In genomic region chr6:107928984-107929383, GRCh38 we compare ENCODE assay signal across 38 cellular contexts.
"Had no signal": no experiment of that assay in that cellular context is flagged by ENCODE, and none has a peak within 500 bp of the region (broad histone marks: within the 10 kb centered on the region; RNA-seq: fewer than 3 reads in every experiment).

No MANE protein-coding gene starts in this region.

- H3K4me1 Mint-ChIP-seq: activated CD4-positive, alpha-beta memory T cell treated with anti-CD3 and anti-CD28 coated beads, Interleukin-2, amount 10 ng/mL, durations not matched to agents 7 days and 5 days; brain had no signal

- H3K27ac Mint-ChIP-seq: activated B cell treated with CpG ODN at 0.5 μM for 24 hours; activated CD4-positive, alpha-beta memory T cell treated with anti-CD3 and anti-CD28 coated beads, Interleukin-2, amount 10 ng/mL, durations not matched to agents 7 days and 5 days; activated naive CD4-positive, alpha-beta T cell treated with anti-CD3 and anti-CD28 coated beads for 36 hours; activated T-cell treated with anti-CD3 and anti-CD28 coated beads, Interleukin-2, amount 50 U/mL, for 24 hours; activated T-helper 1 cell treated with anti-CD3 and anti-CD28 coated beads, Interleukin-12 subunit alpha, Interleukin-12 subunit beta, Interleukin-2, Interleukin-4 antibody, amounts not matched to agents 30 ng/mL and 10 ng/mL and 1 ng/mL, durations not matched to agents 14 hours and 24 hours and 36 hours; brain; T-cell had no signal

- H3K9me3 Mint-ChIP-seq: activated T-cell treated with anti-CD3 and anti-CD28 coated beads, Interleukin-2, amount 50 U/mL, for 24 hours had no signal

- H3K27me3 ChIP-seq: adrenal gland, MG63 had no signal

- H3K4me3 Mint-ChIP-seq: activated B cell treated with CpG ODN at 0.5 μM for 24 hours; activated CD4-positive, alpha-beta memory T cell treated with anti-CD3 and anti-CD28 coated beads, Interleukin-2, amount 10 ng/mL, durations not matched to agents 7 days and 5 days; activated naive CD4-positive, alpha-beta T cell treated with anti-CD3 and anti-CD28 coated beads for 36 hours; activated T-cell treated with anti-CD3 and anti-CD28 coated beads, Interleukin-2, amount 50 U/mL, for 24 hours; activated T-helper 1 cell treated with anti-CD3 and anti-CD28 coated beads, Interleukin-12 subunit alpha, Interleukin-12 subunit beta, Interleukin-2, Interleukin-4 antibody, amounts not matched to agents 30 ng/mL and 10 ng/mL and 1 ng/mL, durations not matched to agents 14 hours and 24 hours and 36 hours; brain; T-cell had no signal

- H3K4me3 ChIP-seq: adrenal gland, MG63, PC-9 had no signal

- H3K4me2 ChIP-seq: PC-9 had no signal

- H2AFZ ChIP-seq: PC-9 had no signal

- H3K9me3 ChIP-seq: adrenal gland had no signal

- ATAC-seq: activated naive CD4-positive, alpha-beta T cell treated with anti-CD3 and anti-CD28 coated beads, Interleukin-2, amount 50 U/mL, for 72 hours; Right ventricle myocardium inferior; SK-N-SH treated with all-trans-retinoic acid at 6 μM for 48 hours; T-cell had no signal

- FAIRE-seq: colon, RCC 7860 had no signal

- DNase-seq: activated B cell treated with CpG ODN at 0.5 μM for 24 hours; activated CD4-positive, alpha-beta memory T cell treated with anti-CD3 and anti-CD28 coated beads, Interleukin-2, amount 10 ng/mL, durations not matched to agents 7 days and 5 days; activated CD4-positive, alpha-beta T cell treated with anti-CD3 and anti-CD28 coated beads for 4 hours; activated CD4-positive, CD25-positive, alpha-beta regulatory T cell treated with anti-CD3 and anti-CD28 coated beads, Interleukin-2, amount 50 U/mL, for 72 hours; activated gamma-delta T cell treated with Interleukin-2 at 50 U/mL for 16 hours; activated naive CD4-positive, alpha-beta T cell treated with anti-CD3 and anti-CD28 coated beads for 36 hours; activated T-cell treated with anti-CD3 and anti-CD28 coated beads, Interleukin-2, amount 50 U/mL, for 24 hours; adrenal gland; anterior cingulate cortex; central memory CD4-positive, alpha-beta T cell; Kasumi-1; KG1; MG63; NCI-H1048; NCI-H1105 treated with DMSO at 0.1 percent for 48 hours; NCI-H1436; NCI-H1694; NCI-H1930; NCI-H2081 treated with DMSO at 0.1 percent for 48 hours; NCI-H226; NCI-H446 treated with DMSO at 0.1 percent for 48 hours; NCI-H526; NCI-H748 treated with DMSO at 0.1 percent for 48 hours; NK-92 treated with Interleukin-12 subunit alpha and Interleukin-12 subunit beta, amount 100 ng/mL, for 24 hours; PC-9; SIG-M5; T-cell; T-helper 2 cell; T-helper 9 cell had no signal

- H3K27ac ChIP-seq: adrenal gland, PC-9, RWPE1, VCaP had no signal

- H3K27me3 Mint-ChIP-seq: activated B cell treated with CpG ODN at 0.5 μM for 24 hours; activated CD4-positive, alpha-beta memory T cell treated with anti-CD3 and anti-CD28 coated beads, Interleukin-2, amount 10 ng/mL, durations not matched to agents 7 days and 5 days; activated T-cell treated with anti-CD3 and anti-CD28 coated beads, Interleukin-2, amount 50 U/mL, for 24 hours; brain; T-cell had no signal
